ENCODE assay signal across 18 cellular contexts in genomic region chr5:156396830-156397081, GRCh38.
"Had no signal": no experiment of that assay in that cellular context is flagged by ENCODE, and none has a peak within 500 bp of the region (broad histone marks: within the 10 kb centered on the region; RNA-seq: fewer than 3 reads in every experiment).

No MANE protein-coding gene starts in this region.

- H3K4me3 ChIP-seq: mucosa of descending colon, neural progenitor cell, pancreas, psoas muscle, right lobe of liver, smooth muscle cell, transverse colon had no signal

- H3K9ac ChIP-seq: neural progenitor cell had no signal

- H2AFZ ChIP-seq: neural progenitor cell had no signal

- H3K27ac ChIP-seq: epithelial cell of prostate, neural progenitor cell, pancreas, right lobe of liver had no signal

- H3K27me3 ChIP-seq: neural progenitor cell, pancreas, right lobe of liver, transverse colon had no signal

- H3K36me3 ChIP-seq: neural progenitor cell, pancreas, right lobe of liver, transverse colon had no signal

- H3K4me1 ChIP-seq: neural progenitor cell, pancreas, right lobe of liver had no signal

- H3K9me3 ChIP-seq: mucosa of descending colon, pancreas, right lobe of liver, transverse colon had no signal

- DNase-seq: activated gamma-delta T cell treated with Interleukin-2 at 50 U/mL for 16 hours; activated T-cell treated with anti-CD3 and anti-CD28 coated beads, Interleukin-2, amount 50 U/mL, for 1 hour; aorta; cortex of kidney; left cardiac atrium; mucosa of descending colon; naive B cell; pancreas; psoas muscle; right lobe of liver; stimulated activated CD4-positive, alpha-beta T cell treated with anti-CD3 and anti-CD28 coated beads, Interleukin-15, amount 100 ng/mL, for 24 hours; stimulated activated CD8-positive, alpha-beta memory T cell treated with anti-CD3 and anti-CD28 coated beads, Interleukin-4, amount 100 ng/mL, for 48 hours; stimulated activated naive B cell treated with anti-CD40 and anti-IgM and Interleukin-4, amounts not matched to agents 10 μg/mL and 1 μg/mL and 100 μg/mL, for 72 hours; T-helper 9 cell; transverse colon had no signal

- H3K4me2 ChIP-seq: neural progenitor cell had no signal

- ATAC-seq: mucosa of descending colon; pancreas; stimulated activated naive B cell treated with anti-CD40 and anti-IgM and Interleukin-4, amounts not matched to agents 10 μg/mL and 1 μg/mL and 100 μg/mL, for 72 hours had no signal
